ENCODE assay signal across 1 cellular context in genomic region chr1:169487153-169487552, GRCh38.
TF ChIP-seq lines count a peak whose summit lies in the region.

No MANE protein-coding gene starts in this region.

TF ChIP-seq in HCT116, 20 proteins besides CTCF, POLR2A, EP300 and RAD21 (continued from another document):
- TF ChIP-seq ATF3 (IDR thresholded peaks at IDR 0.05) (no peak), EGR1 (IDR thresholded peaks at IDR 0.05; ENCODE audit: low read depth) (no peak)
